Comparison of ENCODE assay signal across 8 cellular contexts in genomic region chr1:51237313-51237700, GRCh38. TPM values are rescaled to one million over a fixed set of nuclear protein-coding genes. Genes with fewer than 3 reads are reported as not detected.
A peak's percentile ranks its signal among the peaks of the same experiment; 100 is the strongest.
DNase-seq lines count a peak whose midpoint lies in the region; FAIRE-seq and TF ChIP-seq lines count a peak whose summit lies in the region.

No MANE protein-coding gene starts in this region.

- BruUV-seq in PC-9 (replicated peaks; lab: Mats Ljungman, UMichigan), result no TSS peak

- H3K27me3 ChIP-seq in PC-9 (ENCODE audit: insufficient read depth, low read depth) (no peaks in the 10 kb centered on the region), rectal smooth muscle tissue (ENCODE audit: control insufficient read depth, insufficient read depth, low read length) (no peaks in the 10 kb centered on the region)

- H3K4me3 ChIP-seq in PC-9, result peak overlapping the region; percentile 99
- peak overlapping the region; percentile 94 for H3K4me3 ChIP-seq in fibroblast of mammary gland (ENCODE audit: control insufficient read depth, low read depth, low read length)
- H3K4me3 ChIP-seq in rectal smooth muscle tissue (ENCODE audit: low read length), result peak overlapping the region; percentile 80

- H3K36me3 ChIP-seq in PC-9 (ENCODE audit: low read depth) (no peaks in the 10 kb centered on the region), rectal smooth muscle tissue (ENCODE audit: control insufficient read depth, insufficient read depth, low read length) (no peaks in the 10 kb centered on the region)

- no peaks in the 10 kb centered on the region for H3K9me2 ChIP-seq in PC-9 (ENCODE audit: insufficient read depth)

- H3K4me1 ChIP-seq in PC-9 (replicated peaks; ENCODE audit: insufficient read depth) (peaks cover 50% of the 10 kb centered on the region), rectal smooth muscle tissue (ENCODE audit: control insufficient read depth, insufficient read depth, low read length) (peaks cover 5% of the 10 kb centered on the region)

- peak overlapping the region; percentile 90; the same call in 1 of the 2 replicates for H2AFZ ChIP-seq in PC-9

- CTCF ChIA-PET in PC-9 (lab: Charles Lee), result interaction anchor here (1.0 kb wide), 1 partner anchor 265 kb away, joined by 3 read pairs; no protein-coding TSS in a partner anchor

- H3K4me2 ChIP-seq in PC-9, result peak overlapping the region; percentile 98

- FAIRE-seq in urothelium cell line (lab: Jason Lieb, UNC), result no peak

- H3K79me2 ChIP-seq in PC-9 (ENCODE audit: low read depth), result peaks cover 59% of the 10 kb centered on the region

- H4K20me1 ChIP-seq in PC-9 (ENCODE audit: insufficient read depth), result peaks cover 31% of the 10 kb centered on the region

- H3K9ac ChIP-seq in rectal smooth muscle tissue (ENCODE audit: low read length), result peak overlapping the region; percentile 99

- POLR2A ChIA-PET in PC-9 (lab: Charles Lee; ENCODE audit: unreplicated experiment), result interaction anchor here (0.5 to 0.6 kb wide), 2 partner anchors 13 to 645 kb away, joined by 3 to 11 read pairs; no protein-coding TSS in a partner anchor

- no peaks in the 10 kb centered on the region for H3K9me3 ChIP-seq in PC-9 (ENCODE audit: insufficient read depth, low read depth)

- DNase-seq in ELR (ENCODE audit: low read depth) (peak; percentile 43), PC-9 (peak in 1 of 2 experiments; percentile 46), fibroblast of mammary gland (ENCODE audit: low read depth) (no peak), urothelium cell line (ENCODE audit: low spot score) (no peak), ecto neural progenitor cell (ENCODE audit: low spot score) (no peak), SKM-1 treated with dmso at 0.1 percent for 144 hours (lab: John Stamatoyannopoulos, UW; ENCODE audit: unreplicated experiment) (no peak), NCI-H2227 treated with DMSO at 0.1 percent for 48 hours (lab: John Stamatoyannopoulos, UW) (no peak)

- intact Hi-C loops in PC-9 (cut with micrococcal nuclease; ENCODE audit: unreplicated experiment), result loop anchor here (2.0 kb wide), 2 partner anchors 59 to 641 kb away; partner anchors contain the start of gene NRDC

- TF ChIP-seq CTCF in PC-9 (conservative IDR thresholded peaks at IDR 0.05), result no peak
- TF ChIP-seq CTCF in fibroblast of mammary gland (conservative IDR thresholded peaks at IDR 0.05; ENCODE audit: control insufficient read depth, insufficient read depth, low read depth, low read length), result no peak

- peak overlapping the region; percentile 73 for H3K27ac ChIP-seq in PC-9
- peak overlapping the region; percentile 90 for H3K27ac ChIP-seq in rectal smooth muscle tissue (ENCODE audit: low read depth, low read length)

- peaks cover 24% of the 10 kb centered on the region for H3F3A ChIP-seq in PC-9 (ENCODE audit: insufficient read depth, low read depth)

RNA-seq across cellular contexts. Expression of gene RNF11, which starts 1.2 kb away (rescaled TPM):
- total RNA-seq in PC-9 (2021), result 63.0 and 73.2 TPM in 2 replicates
